ENCODE assay signal across 9 cellular contexts in genomic region chr16:87017388-87018012, GRCh38.
A peak's percentile ranks its signal among the peaks of the same experiment; 100 is the strongest.
DNase-seq lines count a peak whose midpoint lies in the region; ATAC-seq and TF ChIP-seq lines count a peak whose summit lies in the region.
"Had no signal": no experiment of that assay in that cellular context is flagged by ENCODE, and none has a peak within 500 bp of the region (broad histone marks: within the 10 kb centered on the region; RNA-seq: fewer than 3 reads in every experiment).

No MANE protein-coding gene starts in this region.

- TF ChIP-seq CTCF in AG09319 (IDR thresholded peaks at IDR 0.05; ENCODE audit: low read depth, low read length) = peak; percentile 31
- no peak for TF ChIP-seq CTCF in CD4-positive, alpha-beta T cell (IDR thresholded peaks at IDR 0.05)

- no peaks in the 10 kb centered on the region for H3K36me3 Mint-ChIP-seq in CD4-positive, alpha-beta T cell (ENCODE audit: low read depth)

- peaks cover 32% of the 10 kb centered on the region for H3K27me3 Mint-ChIP-seq in CD4-positive, alpha-beta T cell

- no peaks in the 10 kb centered on the region for H3K9me3 Mint-ChIP-seq in CD4-positive, alpha-beta T cell

- H3K4me3 Mint-ChIP-seq in CD4-positive, alpha-beta T cell = no peak overlapping the region

- POLR2A ChIA-PET in CD4-positive, alpha-beta T cell (lab: Charles Lee) = no interaction called here

- no peak overlapping the region for H3K27ac Mint-ChIP-seq in CD4-positive, alpha-beta T cell

- H3K27ac ChIP-seq in CD4-positive, alpha-beta T cell (ENCODE audit: low read depth, low read length) = no peak overlapping the region

- H3K9me3 ChIP-seq in CD4-positive, alpha-beta T cell (ENCODE audit: control insufficient read depth, low read length) = no peaks in the 10 kb centered on the region

- H3K4me1 Mint-ChIP-seq in CD4-positive, alpha-beta T cell (ENCODE audit: low read depth) = no peaks in the 10 kb centered on the region

- H3K27me3 ChIP-seq in CD4-positive, alpha-beta T cell (ENCODE audit: control insufficient read depth, insufficient read depth, low read length) = peaks cover 14% of the 10 kb centered on the region

- no peak for ATAC-seq in HG02884 (IDR thresholded peaks at IDR 0.05; ENCODE audit: unreplicated experiment)
- no peak for ATAC-seq in CD4-positive, alpha-beta T cell (ENCODE audit: poor library complexity)

- intact Hi-C loops in CD4-positive, alpha-beta T cell (cut with DNase I, micrococcal nuclease) = no loop called here

- DNase-seq in AG09319 (ENCODE audit: extremely low read depth, low read depth) (peak; percentile 49), LHCN-M2 (ENCODE audit: low read depth) (peak; percentile 97), amniotic epithelial cell (ENCODE audit: low read depth) (peak; percentile 94), left kidney (ENCODE audit: low read depth, low spot score) (peak; percentile 74)
- DNase-seq in stimulated activated CD8-positive, alpha-beta memory T cell treated with anti-CD3 and anti-CD28 coated beads, Interleukin-4, amount 100 ng/mL, for 48 hours = no peak
- no peak for DNase-seq in activated CD4-positive, alpha-beta T cell treated with anti-CD3 and anti-CD28 coated beads for 1 hour
- DNase-seq in CD4-positive, alpha-beta T cell = no peak
- DNase-seq: NCI-H2081 had no signal

- CTCF ChIA-PET in CD4-positive, alpha-beta T cell (lab: Charles Lee) = no interaction called here

Comparison
In these comparisons a context has a peak if more than half of its experiments do, and no peak if none do; other contexts are left out.
1. DNase-seq: peak in AG09319 (single experiment), LHCN-M2 (single experiment), amniotic epithelial cell (single experiment) and left kidney (single experiment); none in stimulated activated CD8-positive, alpha-beta memory T cell treated with anti-CD3 and anti-CD28 coated beads, Interleukin-4, amount 100 ng/mL, for 48 hours (single experiment), activated CD4-positive, alpha-beta T cell treated with anti-CD3 and anti-CD28 coated beads for 1 hour (single experiment) and CD4-positive, alpha-beta T cell (0 of 10).